25 cellular contexts compared by ENCODE assay signal in genomic region chr15:70039917-70040316, GRCh38. TPM values are rescaled to one million over a fixed set of nuclear protein-coding genes. Genes with fewer than 3 reads are reported as not detected.
A peak's percentile ranks its signal among the peaks of the same experiment; 100 is the strongest.
DNase-seq lines count a peak whose midpoint lies in the region; ATAC-seq and TF ChIP-seq lines count a peak whose summit lies in the region.
"Had no signal": no experiment of that assay in that cellular context is flagged by ENCODE, and none has a peak within 500 bp of the region (broad histone marks: within the 10 kb centered on the region; RNA-seq: fewer than 3 reads in every experiment).

No MANE protein-coding gene starts in this region.

- H3K27ac Mint-ChIP-seq in MCF 10A (ENCODE audit: low read depth, unreplicated experiment): no peak overlapping the region
- no peak overlapping the region for H3K27ac Mint-ChIP-seq in activated naive CD8-positive, alpha-beta T cell treated with anti-CD3 and anti-CD28 coated beads for 36 hours
- H3K27ac Mint-ChIP-seq: CD8-positive, alpha-beta memory T cell had no signal

- intact Hi-C loops in MCF 10A (cut with micrococcal nuclease) (no loop called here), breast epithelium (cut with DNase I; ENCODE audit: low total_unique reads) (no loop called here)

- CTCF ChIA-PET in MCF 10A (lab: Yijun Ruan, JAX): interaction anchor here (0.6 kb wide), 1 partner anchor 17 kb away, joined by 5 read pairs; no protein-coding TSS in a partner anchor

- ATAC-seq in GM18870 (IDR thresholded peaks at IDR 0.05; ENCODE audit: unreplicated experiment): no peak
- ATAC-seq: SK-N-SH treated with all-trans-retinoic acid at 6 μM for 48 hours had no signal

- H3K9me3 Mint-ChIP-seq in MCF 10A (ENCODE audit: unreplicated experiment): peaks cover 8% of the 10 kb centered on the region
- no peaks in the 10 kb centered on the region for H3K9me3 Mint-ChIP-seq in activated naive CD8-positive, alpha-beta T cell treated with anti-CD3 and anti-CD28 coated beads for 36 hours
- H3K9me3 Mint-ChIP-seq: CD8-positive, alpha-beta memory T cell had no signal

- TF ChIP-seq CTCF in MCF 10A (IDR thresholded peaks at IDR 0.05; ENCODE audit: unreplicated experiment) (no peak), breast epithelium (IDR thresholded peaks at IDR 0.05) (no peak), osteoblast (IDR thresholded peaks at IDR 0.05; ENCODE audit: extremely low read depth, low read depth, low read length) (no peak)

- POLR2A ChIA-PET in MCF 10A (lab: Yijun Ruan, JAX): interaction anchor here (1.3 kb wide), 1 partner anchor 16 kb away, joined by 3 read pairs; no protein-coding TSS in a partner anchor

- no peak for TF ChIP-seq POLR2A in breast epithelium (IDR thresholded peaks at IDR 0.05)

- no peaks in the 10 kb centered on the region for H3K9me3 ChIP-seq in breast epithelium
- H3K9me3 ChIP-seq in osteoblast (ENCODE audit: low read depth, low read length): no peaks in the 10 kb centered on the region
- no peaks in the 10 kb centered on the region for H3K9me3 ChIP-seq in effector memory CD4-positive, alpha-beta T cell (ENCODE audit: control insufficient read depth, low read length)
- H3K9me3 ChIP-seq: Peyer's patch had no signal

- no peaks in the 10 kb centered on the region for H3K79me2 ChIP-seq in osteoblast (ENCODE audit: insufficient read depth, low read length)

- H2AFZ ChIP-seq in osteoblast (ENCODE audit: low read length): no peak overlapping the region

- no peaks in the 10 kb centered on the region for H3K4me1 Mint-ChIP-seq in MCF 10A (ENCODE audit: insufficient read depth, unreplicated experiment)
- H3K4me1 Mint-ChIP-seq in activated naive CD8-positive, alpha-beta T cell treated with anti-CD3 and anti-CD28 coated beads for 36 hours: no peaks in the 10 kb centered on the region
- H3K4me1 Mint-ChIP-seq: CD8-positive, alpha-beta memory T cell had no signal

- peaks cover 75% of the 10 kb centered on the region for H3K27me3 Mint-ChIP-seq in MCF 10A (ENCODE audit: insufficient read depth, unreplicated experiment)
- H3K27me3 Mint-ChIP-seq in activated naive CD8-positive, alpha-beta T cell treated with anti-CD3 and anti-CD28 coated beads for 36 hours: no peaks in the 10 kb centered on the region

- H3K4me3 Mint-ChIP-seq in MCF 10A (ENCODE audit: unreplicated experiment): no peak overlapping the region
- no peak overlapping the region for H3K4me3 Mint-ChIP-seq in activated naive CD8-positive, alpha-beta T cell treated with anti-CD3 and anti-CD28 coated beads for 36 hours
- H3K4me3 Mint-ChIP-seq: CD8-positive, alpha-beta memory T cell had no signal

- H4K20me1 ChIP-seq in osteoblast (ENCODE audit: insufficient read depth, low read length): no peaks in the 10 kb centered on the region

- no peaks in the 10 kb centered on the region for H3K36me3 Mint-ChIP-seq in MCF 10A (ENCODE audit: insufficient read depth, unreplicated experiment)
- peaks cover 8% of the 10 kb centered on the region for H3K36me3 Mint-ChIP-seq in activated naive CD8-positive, alpha-beta T cell treated with anti-CD3 and anti-CD28 coated beads for 36 hours

- H3K27ac ChIP-seq in breast epithelium: no peak overlapping the region
- H3K27ac ChIP-seq in osteoblast (ENCODE audit: low read depth, low read length): no peak overlapping the region
- no peak overlapping the region for H3K27ac ChIP-seq in effector memory CD4-positive, alpha-beta T cell (ENCODE audit: insufficient read depth, low read length, poor library complexity, severe bottlenecking)
- H3K27ac ChIP-seq: 22Rv1, Peyer's patch had no signal

- BruUV-seq in MCF 10A (replicated peaks; lab: Mats Ljungman, UMichigan): no TSS peak

- H3K36me3 ChIP-seq in breast epithelium: no peaks in the 10 kb centered on the region
- no peaks in the 10 kb centered on the region for H3K36me3 ChIP-seq in osteoblast (ENCODE audit: insufficient read depth, low read length)
- no peaks in the 10 kb centered on the region for H3K36me3 ChIP-seq in effector memory CD4-positive, alpha-beta T cell (ENCODE audit: control insufficient read depth, insufficient read depth, low read length)
- H3K36me3 ChIP-seq: Peyer's patch had no signal

- H3K4me1 ChIP-seq in breast epithelium: no peaks in the 10 kb centered on the region
- no peaks in the 10 kb centered on the region for H3K4me1 ChIP-seq in osteoblast (ENCODE audit: insufficient read depth, low read length)
- no peaks in the 10 kb centered on the region for H3K4me1 ChIP-seq in effector memory CD4-positive, alpha-beta T cell (ENCODE audit: control insufficient read depth, insufficient read depth, low read length, poor library complexity, severe bottlenecking)

- no peaks in the 10 kb centered on the region for H3K27me3 ChIP-seq in breast epithelium
- peaks cover 21% of the 10 kb centered on the region for H3K27me3 ChIP-seq in osteoblast (ENCODE audit: insufficient read depth, low read length)
- H3K27me3 ChIP-seq in effector memory CD4-positive, alpha-beta T cell (replicated peaks; ENCODE audit: control insufficient read depth, insufficient read depth, low read length, poor library complexity, severe bottlenecking): no peaks in the 10 kb centered on the region
- H3K27me3 ChIP-seq: Peyer's patch had no signal

- H3K4me3 ChIP-seq in breast epithelium (no peak overlapping the region), osteoblast (ENCODE audit: insufficient read depth, low read length) (no peak overlapping the region)
- H3K4me3 ChIP-seq in effector memory CD4-positive, alpha-beta T cell (ENCODE audit: insufficient read depth, low read depth, low read length, poor library complexity, severe bottlenecking): no peak overlapping the region
- H3K4me3 ChIP-seq: Peyer's patch had no signal

- no peak overlapping the region for H3K4me2 ChIP-seq in osteoblast (ENCODE audit: insufficient read depth, low read length)

- DNase-seq in MCF 10A (ENCODE audit: unreplicated experiment): peak; percentile 20
- no peak for DNase-seq in breast epithelium (ENCODE audit: low spot score in 2 of 2)
- DNase-seq in amniotic epithelial cell (ENCODE audit: low read depth): peak; percentile 19
- peak; percentile 35 for DNase-seq in osteoblast (ENCODE audit: insufficient read length, low spot score, missing footprints)
- DNase-seq in NCI-H1436 treated with DMSO at 0.1 percent for 48 hours (lab: John Stamatoyannopoulos, UW): no peak
- DNase-seq in effector memory CD4-positive, alpha-beta T cell: no peak
- no peak for DNase-seq in activated naive CD8-positive, alpha-beta T cell treated with anti-CD3 and anti-CD28 coated beads for 36 hours
- DNase-seq: ACHN; C1 segment of cervical spinal cord; Calu3; CD8-positive, alpha-beta memory T cell; DMS153; H7; KBM-7; NCI-H1092; NCI-H1436; NCI-H1930; NCI-H226; NCI-H510A treated with DMSO at 0.1 percent for 48 hours; NCI-H748 treated with DMSO at 0.1 percent for 48 hours; NK-92 treated with Interleukin-12 subunit alpha and Interleukin-12 subunit beta, amount 100 ng/mL, for 24 hours had no signal

RNA-seq across cellular contexts. Expression of gene TLE3, which starts 57.8 kb away (rescaled TPM):
- 21.6 and 23.2 TPM in 2 replicates for total RNA-seq in MCF 10A (2022)
- 10 to 100 TPM; 67.0 to 73.9 (median 73.4) TPM for total RNA-seq in breast epithelium
- total RNA-seq in osteoblast: 21.5 and 29.7 TPM in 2 replicates
- 10 to 100 TPM; 70.8 to 71.6 TPM for total RNA-seq in activated naive CD8-positive, alpha-beta T cell treated with anti-CD3 and anti-CD28 coated beads for 36 hours

Comparison
In these comparisons a context has a peak if more than half of its experiments do, and no peak if none do; other contexts are left out.
1. DNase-seq: peak in MCF 10A (single experiment), amniotic epithelial cell (single experiment) and osteoblast (single experiment); none in breast epithelium (0 of 2), NCI-H1436 treated with DMSO at 0.1 percent for 48 hours (single experiment), effector memory CD4-positive, alpha-beta T cell (0 of 3) and activated naive CD8-positive, alpha-beta T cell treated with anti-CD3 and anti-CD28 coated beads for 36 hours (single experiment).